In genomic region chr10:3785849-3786290, GRCh38 we compare ENCODE assay signal across 8 cellular contexts. TPM values are rescaled to one million over a fixed set of nuclear protein-coding genes. Genes with fewer than 3 reads are reported as not detected.
DNase-seq lines count a peak whose midpoint lies in the region; ATAC-seq and TF ChIP-seq lines count a peak whose summit lies in the region.

No MANE protein-coding gene starts in this region.

- H3K4me2 ChIP-seq in GM23338 (peak overlapping the region; percentile 89), mammary epithelial cell (ENCODE audit: insufficient read depth, low read depth, low read length) (peak overlapping the region; percentile 88)

- intact Hi-C loops in mammary epithelial cell (cut with micrococcal nuclease), result loop anchor here (1.0 to 10.0 kb wide), 7 partner anchors 24 to 985 kb away; no protein-coding TSS in a partner anchor

- peak overlapping the region; percentile 84 to 95 (median 93) for H3K4me3 Mint-ChIP-seq in CD4-positive, CD25-positive, alpha-beta regulatory T cell
- peak overlapping the region; percentile 96 for H3K4me3 Mint-ChIP-seq in GM23338
- peak overlapping the region; percentile 89 for H3K4me3 Mint-ChIP-seq in stimulated activated memory B cell treated with anti-CD40 and anti-IgM and Interleukin-4, amounts not matched to agents 10 μg/mL and 1 μg/mL and 100 μg/mL, for 72 hours

- DNase-seq in CD4-positive, CD25-positive, alpha-beta regulatory T cell, result no peak
- peak; percentile 62 for DNase-seq in GM23338 (ENCODE audit: low spot score)
- DNase-seq in RPMI8226, result peak; percentile 44
- DNase-seq in mammary epithelial cell, result peak; percentile 52
- no peak for DNase-seq in activated gamma-delta T cell treated with Interleukin-2 at 50 U/mL for 16 hours
- DNase-seq in cortex of kidney (lab: John Stamatoyannopoulos, UW), result no peak

- peak overlapping the region; percentile 79 for H3K4me3 ChIP-seq in CD4-positive, CD25-positive, alpha-beta regulatory T cell (ENCODE audit: low read depth, low read length)
- H3K4me3 ChIP-seq in GM23338 (peak overlapping the region; percentile 61), mammary epithelial cell (replicated peaks in 1 of 3; ENCODE audit: insufficient read depth in 1 of 3, low read depth in 2 of 3, low read length in 3 of 3) (peak overlapping the region; percentile 51)

- H3K27ac ChIP-seq in CD4-positive, CD25-positive, alpha-beta regulatory T cell (ENCODE audit: insufficient read depth, low read length, poor library complexity, severe bottlenecking), result peak overlapping the region; percentile 99
- H3K27ac ChIP-seq in GM23338 (ENCODE audit: low read depth), result peak overlapping the region; percentile 91
- peak overlapping the region; percentile 96 for H3K27ac ChIP-seq in mammary epithelial cell (ENCODE audit: insufficient read depth, low read depth, low read length)
- peak overlapping the region; percentile 99 for H3K27ac ChIP-seq in layer of hippocampus (ENCODE audit: low read depth, low read length)

- in situ Hi-C loops in mammary epithelial cell (cut with MboI; ENCODE audit: low sequenced_read_pairs in 2 of 2), result loop anchor here (10.0 to 25.0 kb wide), 5 partner anchors 459 to 979 kb away; no protein-coding TSS in a partner anchor

- H3K4me1 ChIP-seq in CD4-positive, CD25-positive, alpha-beta regulatory T cell (ENCODE audit: control insufficient read depth, insufficient read depth, low read length, poor library complexity, severe bottlenecking), result peaks cover 21% of the 10 kb centered on the region
- H3K4me1 ChIP-seq in GM23338 (ENCODE audit: insufficient read depth) (peaks cover 28% of the 10 kb centered on the region), mammary epithelial cell (ENCODE audit: insufficient read depth, low read length) (peaks cover 21% of the 10 kb centered on the region)

- peaks cover 37% of the 10 kb centered on the region for H3K79me2 ChIP-seq in GM23338 (replicated peaks; ENCODE audit: insufficient read depth)
- peaks cover 45% of the 10 kb centered on the region for H3K79me2 ChIP-seq in mammary epithelial cell (ENCODE audit: insufficient read depth, low read length)

- TF ChIP-seq CTCF in GM23338 (conservative IDR thresholded peaks at IDR 0.05; ENCODE audit: low read depth in 2 of 2), result no peak
- TF ChIP-seq CTCF in mammary epithelial cell (conservative IDR thresholded peaks at IDR 0.05 in 1 of 2, IDR thresholded peaks at IDR 0.05 in 1 of 2; ENCODE audit: extremely low read depth in 1 of 2, insufficient read depth in 1 of 2, low read depth in 1 of 2, low read length in 2 of 2), result no peak

- no peaks in the 10 kb centered on the region for H3K27me3 ChIP-seq in CD4-positive, CD25-positive, alpha-beta regulatory T cell (ENCODE audit: control insufficient read depth, insufficient read depth, low read length)
- H3K27me3 ChIP-seq in GM23338 (ENCODE audit: insufficient read depth), result 0 out of 2 replicates have a peak, but pooled peaks cover 5% of the 10 kb centered on the region
- H3K27me3 ChIP-seq in mammary epithelial cell (ENCODE audit: insufficient read depth, low read length), result no peaks in the 10 kb centered on the region
- no peaks in the 10 kb centered on the region for H3K27me3 ChIP-seq in layer of hippocampus (ENCODE audit: control insufficient read depth, insufficient read depth, low read length)

- dilution Hi-C loops in mammary epithelial cell (cut with HindIII; ENCODE audit: low sequenced_read_pairs), result no loop called here

- H2AFZ ChIP-seq in GM23338, result no peak overlapping the region
- no peak overlapping the region for H2AFZ ChIP-seq in mammary epithelial cell (ENCODE audit: low read depth, low read length)

- H4K20me1 ChIP-seq in GM23338 (replicated peaks; ENCODE audit: insufficient read depth) (peaks cover 24% of the 10 kb centered on the region), mammary epithelial cell (ENCODE audit: insufficient read depth, low read length) (no peaks in the 10 kb centered on the region)

- peaks cover 3% of the 10 kb centered on the region; the same call in 1 of the 2 replicates for H3F3A ChIP-seq in GM23338 (replicated peaks; ENCODE audit: low read depth)

- H3K36me3 ChIP-seq in CD4-positive, CD25-positive, alpha-beta regulatory T cell (ENCODE audit: control insufficient read depth, insufficient read depth, low read length), result peaks cover 23% of the 10 kb centered on the region
- H3K36me3 ChIP-seq in GM23338 (ENCODE audit: insufficient read depth) (peaks cover 12% of the 10 kb centered on the region; the same call in 1 of the 2 replicates), mammary epithelial cell (ENCODE audit: insufficient read depth, low read length) (peaks cover 10% of the 10 kb centered on the region)

- peaks cover 0 to 7% of the 10 kb centered on the region in 2 experiments for H3K9me3 ChIP-seq in CD4-positive, CD25-positive, alpha-beta regulatory T cell (ENCODE audit: control insufficient read depth in 2 of 2, low read length in 2 of 2)
- H3K9me3 ChIP-seq in mammary epithelial cell (replicated peaks; ENCODE audit: insufficient read depth, low read length), result no peaks in the 10 kb centered on the region

- H3K36me3 Mint-ChIP-seq in CD4-positive, CD25-positive, alpha-beta regulatory T cell, result peaks cover 39% of the 10 kb centered on the region
- H3K36me3 Mint-ChIP-seq in GM23338 (ENCODE audit: low read depth), result peaks cover 24% of the 10 kb centered on the region
- peaks cover 45% of the 10 kb centered on the region for H3K36me3 Mint-ChIP-seq in stimulated activated memory B cell treated with anti-CD40 and anti-IgM and Interleukin-4, amounts not matched to agents 10 μg/mL and 1 μg/mL and 100 μg/mL, for 72 hours

- peaks cover 3 to 28% (median 10%) of the 10 kb centered on the region in 4 donors for H3K4me1 Mint-ChIP-seq in CD4-positive, CD25-positive, alpha-beta regulatory T cell
- H3K4me1 Mint-ChIP-seq in GM23338, result peaks cover 43% of the 10 kb centered on the region
- H3K4me1 Mint-ChIP-seq in stimulated activated memory B cell treated with anti-CD40 and anti-IgM and Interleukin-4, amounts not matched to agents 10 μg/mL and 1 μg/mL and 100 μg/mL, for 72 hours, result peaks cover 37% of the 10 kb centered on the region

- peak in 1 of 2 donors; percentile 0 for ATAC-seq in CD4-positive, CD25-positive, alpha-beta regulatory T cell (ENCODE audit: low read depth in 2 of 2)
- ATAC-seq in GM23338, result peak; percentile 2
- no peak for ATAC-seq in stimulated activated memory B cell treated with anti-CD40 and anti-IgM and Interleukin-4, amounts not matched to agents 10 μg/mL and 1 μg/mL and 100 μg/mL, for 72 hours

- no peaks in the 10 kb centered on the region for H3K9me2 ChIP-seq in GM23338 (ENCODE audit: insufficient read depth)

- H3K27me3 Mint-ChIP-seq in CD4-positive, CD25-positive, alpha-beta regulatory T cell, result peaks cover 10% of the 10 kb centered on the region
- peaks cover 31% of the 10 kb centered on the region for H3K27me3 Mint-ChIP-seq in GM23338 (ENCODE audit: insufficient read depth, low read depth, poor library complexity)
- H3K27me3 Mint-ChIP-seq in stimulated activated memory B cell treated with anti-CD40 and anti-IgM and Interleukin-4, amounts not matched to agents 10 μg/mL and 1 μg/mL and 100 μg/mL, for 72 hours, result no peaks in the 10 kb centered on the region

- WGBS in mammary epithelial cell (ENCODE audit: low coverage, missing lambda C conversion rate), result 10% methylated on average over 7 of the region's 19 CpGs

- CTCF ChIA-PET in mammary epithelial cell (lab: Charles Lee; ENCODE audit: low non-redundant PET), result interaction anchor here (0.7 kb wide), 1 partner anchor 871 kb away, joined by 4 read pairs; no protein-coding TSS in a partner anchor

- peaks cover 0 to 9% (median 4%) of the 10 kb centered on the region in 7 donors for H3K9me3 Mint-ChIP-seq in CD4-positive, CD25-positive, alpha-beta regulatory T cell
- peaks cover 6% of the 10 kb centered on the region for H3K9me3 Mint-ChIP-seq in GM23338
- H3K9me3 Mint-ChIP-seq in stimulated activated memory B cell treated with anti-CD40 and anti-IgM and Interleukin-4, amounts not matched to agents 10 μg/mL and 1 μg/mL and 100 μg/mL, for 72 hours, result peaks cover 10% of the 10 kb centered on the region

- BruUV-seq in mammary epithelial cell (replicated peaks; lab: Mats Ljungman, UMichigan), result no TSS peak

- H3K27ac Mint-ChIP-seq in CD4-positive, CD25-positive, alpha-beta regulatory T cell, result peak overlapping the region; percentile 95 to 99 (median 99)
- peak overlapping the region; percentile 97 for H3K27ac Mint-ChIP-seq in GM23338
- H3K27ac Mint-ChIP-seq in stimulated activated memory B cell treated with anti-CD40 and anti-IgM and Interleukin-4, amounts not matched to agents 10 μg/mL and 1 μg/mL and 100 μg/mL, for 72 hours, result peak overlapping the region; percentile 99

- peak overlapping the region; percentile 89 for H3K9ac ChIP-seq in mammary epithelial cell (ENCODE audit: insufficient read depth, low read length)

TF ChIP-seq in GM23338, 12 proteins besides CTCF, POLR2A, EP300 and RAD21:
- TF ChIP-seq ZNF331 (CRISPR knock-in tag; IDR thresholded peaks at IDR 0.05; ENCODE audit: low read depth) (no peak), POLR2AphosphoS5 (IDR thresholded peaks at IDR 0.05; ENCODE audit: low read depth) (peak; percentile 20; the same call in 1 of the 2 replicates)

RNA-seq across cellular contexts. Expression of gene KLF6, which starts 0.9 kb away (rescaled TPM):
- 1,887 TPM for total RNA-seq in CD4-positive, CD25-positive, alpha-beta regulatory T cell
- polyA plus RNA-seq in CD4-positive, CD25-positive, alpha-beta regulatory T cell, result 100 to 1,000 TPM; 630 to 812 (median 656) TPM
- total RNA-seq in GM23338 (2014; rRNA removed; shearing (Covaris generic)), result 18.0 and 19.6 TPM in 2 replicates
- polyA plus RNA-seq in GM23338 (2016; fragmentation: Nextera tagmentation; extraction: Ambion mirVana) (25.7 and 35.4 TPM in 2 replicates), mammary epithelial cell (125 TPM)
- 100 to 1,000 TPM in 1 of 2 donors, 10 to 100 TPM in 1; 95.4 to 268 TPM for total RNA-seq in mammary epithelial cell
- polyA minus RNA-seq in mammary epithelial cell, result 330 TPM

Comparison
In these comparisons a context has a peak if more than half of its experiments do, and no peak if none do; other contexts are left out.
1. DNase-seq: peak in GM23338 (single experiment), RPMI8226 (single experiment) and mammary epithelial cell (single experiment); none in CD4-positive, CD25-positive, alpha-beta regulatory T cell (0 of 3), activated gamma-delta T cell treated with Interleukin-2 at 50 U/mL for 16 hours (single experiment) and cortex of kidney (single experiment).
2. Peak in every context shown above with its lines, with median percentiles within 50 percentile points of each other: H3K27ac ChIP-seq, H3K4me3 ChIP-seq, H3K27ac Mint-ChIP-seq and H3K4me3 Mint-ChIP-seq.